8 cellular contexts compared by ENCODE assay signal in the genomic region with DNA sequence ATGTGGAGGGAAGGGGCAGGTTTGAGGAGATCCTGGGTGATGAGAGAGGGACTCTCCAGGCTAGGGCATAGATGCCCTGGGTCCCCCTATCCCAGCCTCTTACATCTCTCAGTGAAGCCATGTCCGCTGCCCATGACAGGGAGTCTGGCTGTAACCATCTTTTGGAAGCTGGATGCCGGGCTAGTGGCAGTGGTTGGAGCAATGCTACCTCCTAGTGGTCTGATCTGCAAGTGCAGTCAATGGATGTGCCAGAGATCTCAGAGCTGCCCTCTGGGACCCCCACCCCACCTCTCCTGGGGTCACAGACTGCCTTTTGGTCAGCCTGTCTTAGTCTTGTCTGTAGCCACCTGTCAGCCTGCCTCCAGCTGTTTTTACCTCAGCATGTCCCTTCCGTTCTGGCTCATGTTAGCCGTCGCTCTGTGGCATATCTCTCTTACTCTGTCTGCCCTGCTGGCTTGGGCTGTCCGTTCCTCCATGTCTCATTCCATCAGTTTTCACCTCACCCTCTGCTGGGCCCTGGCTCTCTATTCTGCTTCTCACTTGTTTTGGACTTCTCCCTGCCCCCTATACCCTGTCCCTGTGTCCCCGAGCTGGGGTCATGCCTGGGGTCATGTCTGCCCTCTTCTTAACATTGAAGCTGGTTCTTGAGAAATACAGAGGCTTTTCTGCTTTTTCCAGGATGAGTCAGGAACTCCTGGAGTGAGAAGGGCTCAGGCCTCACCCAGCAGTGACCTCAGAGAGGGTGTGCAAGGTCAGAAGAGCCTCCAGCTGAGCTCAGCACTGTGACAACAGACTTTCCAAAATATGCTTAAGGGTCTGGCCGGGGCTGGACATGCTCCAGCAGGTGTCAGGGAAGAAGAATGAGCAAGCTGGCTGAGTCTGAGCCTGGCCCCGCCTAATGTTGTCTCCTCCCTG. TPM values are rescaled to one million over a fixed set of nuclear protein-coding genes. Genes with fewer than 3 reads are reported as not detected.
DNase-seq lines count a peak whose midpoint lies in the region; ATAC-seq and TF ChIP-seq lines count a peak whose summit lies in the region.

No MANE protein-coding gene starts in this region.

- TF ChIP-seq POLR2A in right lobe of liver (IDR thresholded peaks at IDR 0.05), result no peak

- H3K27ac ChIP-seq in AG04450 (ENCODE audit: low read depth, low read length) (peak overlapping the region; percentile 61), right lobe of liver (no peak overlapping the region)

- H3K9me3 Mint-ChIP-seq in activated CD4-positive, alpha-beta T cell treated with anti-CD3 and anti-CD28 coated beads, Interleukin-2, amount 10 ng/mL, durations not matched to agents 24 days and 14 days, result no peaks in the 10 kb centered on the region
- H3K9me3 Mint-ChIP-seq in dendritic cell treated with granulocyte-macrophage colony-stimulating factor and Interleukin-4, amounts not matched to agents 40 ng/mL and 50 ng/mL, for 4 days, result no peaks in the 10 kb centered on the region

- no peaks in the 10 kb centered on the region for H3K36me3 ChIP-seq in right lobe of liver

- TF ChIP-seq CTCF in AG04450 (IDR thresholded peaks at IDR 0.05; ENCODE audit: low read depth, low read length) (peak; percentile 97), GM13977 (IDR thresholded peaks at IDR 0.05; ENCODE audit: extremely low read depth, insufficient read depth, missing control alignments) (peak; percentile 90), right lobe of liver (IDR thresholded peaks at IDR 0.05) (peak; percentile 83 to 92 (median 87))

- intact Hi-C loops in activated CD4-positive, alpha-beta T cell treated with anti-CD3 and anti-CD28 coated beads, Interleukin-2, amount 10 ng/mL, durations not matched to agents 24 days and 14 days (cut with micrococcal nuclease), result loop anchor here (1.0 kb wide), 1 partner anchor 119 kb away; no protein-coding TSS in a partner anchor
- intact Hi-C loops in dendritic cell treated with granulocyte-macrophage colony-stimulating factor and Interleukin-4, amounts not matched to agents 40 ng/mL and 50 ng/mL, for 4 days (cut with micrococcal nuclease), result loop anchor here (2.0 kb wide), 1 partner anchor 118 kb away; no protein-coding TSS in a partner anchor
- intact Hi-C loops in right lobe of liver (cut with DNase I), result loop anchor here (10.0 kb wide), 2 partner anchors 100 to 110 kb away; no protein-coding TSS in a partner anchor

- POLR2A ChIA-PET in AG04450 (lab: Yijun Ruan, JAX), result interaction anchor here (1.0 to 2.2 kb wide), 10 partner anchors 42 to 380 kb away, joined by 3 to 18 read pairs (median 5); partner anchors contain the start of genes THY1 and USP2

- H3K9me3 ChIP-seq in AG04450 (ENCODE audit: control insufficient read depth, insufficient read depth, low read length), result no peaks in the 10 kb centered on the region
- H3K9me3 ChIP-seq in right lobe of liver, result no peaks in the 10 kb centered on the region

- no peaks in the 10 kb centered on the region for H3K4me1 Mint-ChIP-seq in activated CD4-positive, alpha-beta T cell treated with anti-CD3 and anti-CD28 coated beads, Interleukin-2, amount 10 ng/mL, durations not matched to agents 24 days and 14 days
- H3K4me1 Mint-ChIP-seq in dendritic cell treated with granulocyte-macrophage colony-stimulating factor and Interleukin-4, amounts not matched to agents 40 ng/mL and 50 ng/mL, for 4 days (ENCODE audit: low read depth), result peaks cover 6% of the 10 kb centered on the region

- no peaks in the 10 kb centered on the region for H3K36me3 Mint-ChIP-seq in activated CD4-positive, alpha-beta T cell treated with anti-CD3 and anti-CD28 coated beads, Interleukin-2, amount 10 ng/mL, durations not matched to agents 24 days and 14 days (ENCODE audit: low read depth)
- no peaks in the 10 kb centered on the region for H3K36me3 Mint-ChIP-seq in dendritic cell treated with granulocyte-macrophage colony-stimulating factor and Interleukin-4, amounts not matched to agents 40 ng/mL and 50 ng/mL, for 4 days (ENCODE audit: low read depth)

- DNase-seq in AG04450 (ENCODE audit: low read depth, low spot score) (no peak), GM13977 (ENCODE audit: low spot score) (peak; percentile 75), NCI-H2196 treated with DMSO at 0.1 percent for 48 hours (lab: John Stamatoyannopoulos, UW; ENCODE audit: unreplicated experiment) (peak; percentile 31), right lobe of liver (peak in 2 of 3 donors; percentile 44 to 67)
- DNase-seq in activated CD4-positive, alpha-beta T cell treated with anti-CD3 and anti-CD28 coated beads, Interleukin-2, amount 10 ng/mL, durations not matched to agents 24 days and 14 days, result peak; percentile 85
- peak; percentile 11 to 50 (median 13) for DNase-seq in stimulated activated CD4-positive, alpha-beta T cell treated with anti-CD3 and anti-CD28 coated beads, TNF-alpha, amount 100 ng/mL, for 24 hours (ENCODE audit: low read depth in 3 of 3)

- H3K4me1 ChIP-seq in right lobe of liver, result peaks cover 0 to 10% (median 2%) of the 10 kb centered on the region in 4 donors

- H3K27me3 ChIP-seq in AG04450 (ENCODE audit: control insufficient read depth, insufficient read depth, low read length), result peaks cover 17% of the 10 kb centered on the region
- no peaks in the 10 kb centered on the region for H3K27me3 ChIP-seq in right lobe of liver

- no peak overlapping the region for H3K4me3 ChIP-seq in AG04450 (ENCODE audit: low read depth, low read length)
- no peak overlapping the region for H3K4me3 ChIP-seq in right lobe of liver

- H3K27ac Mint-ChIP-seq in activated CD4-positive, alpha-beta T cell treated with anti-CD3 and anti-CD28 coated beads, Interleukin-2, amount 10 ng/mL, durations not matched to agents 24 days and 14 days, result no peak overlapping the region
- peak overlapping the region; percentile 21 for H3K27ac Mint-ChIP-seq in dendritic cell treated with granulocyte-macrophage colony-stimulating factor and Interleukin-4, amounts not matched to agents 40 ng/mL and 50 ng/mL, for 4 days

- WGBS in right lobe of liver (ENCODE audit: insufficient coverage, low coverage, low lambda C conversion rate, missing lambda C conversion rate), result 50% methylated on average over 6 of the region's 9 CpGs

- H3K4me3 Mint-ChIP-seq in activated CD4-positive, alpha-beta T cell treated with anti-CD3 and anti-CD28 coated beads, Interleukin-2, amount 10 ng/mL, durations not matched to agents 24 days and 14 days, result no peak overlapping the region
- no peak overlapping the region for H3K4me3 Mint-ChIP-seq in dendritic cell treated with granulocyte-macrophage colony-stimulating factor and Interleukin-4, amounts not matched to agents 40 ng/mL and 50 ng/mL, for 4 days

- peaks cover 5% of the 10 kb centered on the region for H3K27me3 Mint-ChIP-seq in activated CD4-positive, alpha-beta T cell treated with anti-CD3 and anti-CD28 coated beads, Interleukin-2, amount 10 ng/mL, durations not matched to agents 24 days and 14 days
- peaks cover 33% of the 10 kb centered on the region for H3K27me3 Mint-ChIP-seq in dendritic cell treated with granulocyte-macrophage colony-stimulating factor and Interleukin-4, amounts not matched to agents 40 ng/mL and 50 ng/mL, for 4 days

- in situ Hi-C loops in GM13977 (cut with MboI; ENCODE audit: low pct_unique_long_range_greater_than_20kb, low sequenced_read_pairs, unreplicated experiment), result loop anchor here (10.0 kb wide), 1 partner anchor 120 kb away; no protein-coding TSS in a partner anchor

- CTCF ChIA-PET in AG04450 (lab: Charles Lee), result interaction anchor here (0.6 to 3.4 kb wide), 45 partner anchors 12 to 269 kb away, joined by 3 to 123 read pairs (median 5); partner anchors contain the start of genes C1QTNF5, CBL, MCAM and THY1

- peak; percentile 79 to 89 (median 84) for ATAC-seq in right lobe of liver
- no peak for ATAC-seq in GM21447 (IDR thresholded peaks at IDR 0.05; ENCODE audit: unreplicated experiment)

RNA-seq across cellular contexts. Expression of gene THY1, which starts 52.0 kb away (rescaled TPM):
- polyA plus RNA-seq in AG04450 (2011; rRNA removed), result 915 and 1,307 TPM in 2 replicates
- polyA minus RNA-seq in AG04450 (2011; rRNA and poly(A)+ RNA removed), result 1,003 and 1,444 TPM in 2 replicates
- 1.6 and 1.8 TPM in 2 replicates for total RNA-seq in activated CD4-positive, alpha-beta T cell treated with anti-CD3 and anti-CD28 coated beads, Interleukin-2, amount 10 ng/mL, durations not matched to agents 24 days and 14 days
- total RNA-seq in right lobe of liver, result 1 to 10 TPM in 4 of 6 experiments, under 1 TPM in 2; 0.13 to 5.3 (median 2.1) TPM
